ENCODE assay signal across 14 cellular contexts in genomic region chr2:241813080-241813805, GRCh38. TPM values are rescaled to one million over a fixed set of nuclear protein-coding genes. Genes with fewer than 3 reads are reported as not detected.
DNase-seq lines count a peak whose midpoint lies in the region; ATAC-seq and TF ChIP-seq lines count a peak whose summit lies in the region.
"Had no signal": no experiment of that assay in that cellular context is flagged by ENCODE, and none has a peak within 500 bp of the region (broad histone marks: within the 10 kb centered on the region; RNA-seq: fewer than 3 reads in every experiment).

No MANE protein-coding gene starts in this region.

- no peaks in the 10 kb centered on the region for H3K27me3 ChIP-seq in Loucy (ENCODE audit: insufficient read depth, low read length, poor library complexity, severe bottlenecking)
- H3K27me3 ChIP-seq: upper lobe of left lung had no signal

- no peaks in the 10 kb centered on the region for H4K20me1 ChIP-seq in Loucy (ENCODE audit: insufficient read depth, low read length, poor library complexity, severe bottlenecking)

- H3K27ac Mint-ChIP-seq in stimulated activated effector memory CD8-positive, alpha-beta T cell treated with anti-CD3 and anti-CD28 coated beads, Interleukin-12 subunit alpha, Interleukin-12 subunit beta, amount 100 ng/mL, for 72 hours = no peak overlapping the region
- H3K27ac Mint-ChIP-seq: activated naive CD4-positive, alpha-beta T cell treated with anti-CD3 and anti-CD28 coated beads, Interleukin-2, amount 10 ng/mL, durations not matched to agents 7 days and 5 days had no signal

- ATAC-seq in left cardiac atrium (no peak), GM21367 (IDR thresholded peaks at IDR 0.05; ENCODE audit: unreplicated experiment) (no peak), GM21515 (IDR thresholded peaks at IDR 0.05; ENCODE audit: unreplicated experiment) (no peak)
- ATAC-seq in stimulated activated effector memory CD8-positive, alpha-beta T cell treated with anti-CD3 and anti-CD28 coated beads, Interleukin-12 subunit alpha, Interleukin-12 subunit beta, amount 100 ng/mL, for 72 hours = no peak

- peak overlapping the region; percentile 8 for H3K4me2 ChIP-seq in Loucy (ENCODE audit: low read depth, low read length, poor library complexity, severe bottlenecking)

- no peaks in the 10 kb centered on the region for H3K9me3 ChIP-seq in Loucy (ENCODE audit: insufficient read depth, low read depth, low read length)
- H3K9me3 ChIP-seq: gastroesophageal sphincter, upper lobe of left lung had no signal

- H3F3A ChIP-seq in Loucy (ENCODE audit: low read depth) = no peaks in the 10 kb centered on the region

- TF ChIP-seq CTCF in GM10266 (IDR thresholded peaks at IDR 0.05; ENCODE audit: control insufficient read depth, insufficient read depth, low read depth, missing control alignments) = no peak
- TF ChIP-seq CTCF in Loucy (conservative IDR thresholded peaks at IDR 0.05; ENCODE audit: low read length) = no peak

- DNase-seq in GM10266 (ENCODE audit: extremely low spot score) (peak; percentile 55), left cardiac atrium (peak; percentile 23)
- peak in 1 of 2 donors; percentile 43 for DNase-seq in stimulated activated effector memory CD8-positive, alpha-beta T cell treated with anti-CD3 and anti-CD28 coated beads, Interleukin-12 subunit alpha, Interleukin-12 subunit beta, amount 100 ng/mL, for 72 hours (ENCODE audit: low spot score in 2 of 2)
- no peak for DNase-seq in stimulated activated naive CD4-positive, alpha-beta T cell treated with Interleukin-2 at 50 U/mL for 16 hours (lab: John Stamatoyannopoulos, UW)
- DNase-seq: activated CD4-positive, alpha-beta T cell treated with anti-CD3 and anti-CD28 coated beads, Interleukin-2, amount 50 U/mL, for 4 hours; activated naive CD4-positive, alpha-beta T cell treated with anti-CD3 and anti-CD28 coated beads, Interleukin-2, amount 10 ng/mL, durations not matched to agents 7 days and 5 days; GM23248; stimulated activated CD4-positive, alpha-beta T cell treated with anti-CD3 and anti-CD28 coated beads, Interleukin-1b, Interleukin-23, amount 100 ng/mL, for 48 hours had no signal

- intact Hi-C loops in left cardiac atrium (cut with DNase I) = no loop called here

- peaks cover under 1% of the 10 kb centered on the region for H3K4me1 ChIP-seq in Loucy (ENCODE audit: insufficient read depth, low read length, poor library complexity, severe bottlenecking)
- H3K4me1 ChIP-seq: gastroesophageal sphincter had no signal

- H3K9ac ChIP-seq in Loucy (ENCODE audit: low read depth, low read length, poor library complexity, severe bottlenecking) = no peak overlapping the region
- H3K9ac ChIP-seq: GM23248 had no signal

- no peaks in the 10 kb centered on the region for H3K9me3 Mint-ChIP-seq in stimulated activated effector memory CD8-positive, alpha-beta T cell treated with anti-CD3 and anti-CD28 coated beads, Interleukin-12 subunit alpha, Interleukin-12 subunit beta, amount 100 ng/mL, for 72 hours
- H3K9me3 Mint-ChIP-seq: activated naive CD4-positive, alpha-beta T cell treated with anti-CD3 and anti-CD28 coated beads, Interleukin-2, amount 10 ng/mL, durations not matched to agents 7 days and 5 days had no signal

- H3K4me3 ChIP-seq in Loucy (ENCODE audit: low read length, poor library complexity, severe bottlenecking) = no peak overlapping the region
- H3K4me3 ChIP-seq: gastroesophageal sphincter, GM23248, upper lobe of left lung had no signal

- no peaks in the 10 kb centered on the region for H3K9me2 ChIP-seq in Loucy (replicated peaks; ENCODE audit: low read depth, low read length)

- no peaks in the 10 kb centered on the region for H3K79me2 ChIP-seq in Loucy (ENCODE audit: insufficient read depth, low read length)

- no peaks in the 10 kb centered on the region for H3K36me3 ChIP-seq in Loucy (ENCODE audit: insufficient read depth, low read length)
- H3K36me3 ChIP-seq: gastroesophageal sphincter, upper lobe of left lung had no signal

- H3K4me1 Mint-ChIP-seq in stimulated activated effector memory CD8-positive, alpha-beta T cell treated with anti-CD3 and anti-CD28 coated beads, Interleukin-12 subunit alpha, Interleukin-12 subunit beta, amount 100 ng/mL, for 72 hours = peaks cover 17% of the 10 kb centered on the region

- H3K36me3 Mint-ChIP-seq in stimulated activated effector memory CD8-positive, alpha-beta T cell treated with anti-CD3 and anti-CD28 coated beads, Interleukin-12 subunit alpha, Interleukin-12 subunit beta, amount 100 ng/mL, for 72 hours = no peaks in the 10 kb centered on the region
- H3K36me3 Mint-ChIP-seq: activated naive CD4-positive, alpha-beta T cell treated with anti-CD3 and anti-CD28 coated beads, Interleukin-2, amount 10 ng/mL, durations not matched to agents 7 days and 5 days had no signal

- no peak overlapping the region for H2AFZ ChIP-seq in Loucy (ENCODE audit: low read length)
- H2AFZ ChIP-seq: GM23248 had no signal

- H3K4me3 Mint-ChIP-seq in stimulated activated effector memory CD8-positive, alpha-beta T cell treated with anti-CD3 and anti-CD28 coated beads, Interleukin-12 subunit alpha, Interleukin-12 subunit beta, amount 100 ng/mL, for 72 hours = peak overlapping the region; percentile 18
- H3K4me3 Mint-ChIP-seq: activated naive CD4-positive, alpha-beta T cell treated with anti-CD3 and anti-CD28 coated beads, Interleukin-2, amount 10 ng/mL, durations not matched to agents 7 days and 5 days had no signal

RNA-seq across cellular contexts. Expression of gene NEU4, which starts 4.2 kb away (rescaled TPM):
- under 1 TPM; 0.16 to 0.38 TPM for total RNA-seq in left cardiac atrium
- total RNA-seq: bronchial epithelial cell, GM23248 had no signal

RNA-seq across cellular contexts. Expression of gene GAL3ST2, which starts 36.6 kb away (rescaled TPM):
- total RNA-seq in left cardiac atrium = under 1 TPM in 1 of 2 donors, not detected in 1; 0.44 TPM
- total RNA-seq: bronchial epithelial cell, GM23248 had no signal

RNA-seq across cellular contexts. Expression of gene PDCD1, which starts 45.5 kb away (rescaled TPM):
- 1 to 10 TPM; 1.2 to 1.5 TPM for total RNA-seq in left cardiac atrium
- total RNA-seq: bronchial epithelial cell, GM23248 had no signal

RNA-seq across cellular contexts. Expression of gene RTP5, which starts 56.3 kb away (rescaled TPM):
- under 1 TPM in 1 of 2 donors, not detected in 1; 0.12 TPM for total RNA-seq in left cardiac atrium
- total RNA-seq: bronchial epithelial cell, gastroesophageal sphincter, GM23248 had no signal
